In genomic region chr12:27221625-27222387, GRCh38 we compare ENCODE assay signal across 8 cellular contexts. TPM values are rescaled to one million over a fixed set of nuclear protein-coding genes. Genes with fewer than 3 reads are reported as not detected.
DNase-seq lines count a peak whose midpoint lies in the region; ATAC-seq and TF ChIP-seq lines count a peak whose summit lies in the region.
"Had no signal": no experiment of that assay in that cellular context is flagged by ENCODE, and none has a peak within 500 bp of the region (broad histone marks: within the 10 kb centered on the region; RNA-seq: fewer than 3 reads in every experiment).

No MANE protein-coding gene starts in this region.

- intact Hi-C loops in activated T-helper 1 cell treated with anti-CD3 and anti-CD28 coated beads, Interleukin-12 subunit alpha, Interleukin-12 subunit beta, Interleukin-2, Interleukin-4 antibody, amounts not matched to agents 30 ng/mL and 10 ng/mL and 1 ng/mL, durations not matched to agents 14 hours and 24 hours and 36 hours (cut with micrococcal nuclease), result loop anchor here (2.0 to 5.0 kb wide), 2 partner anchors 17 to 45 kb away; no protein-coding TSS in a partner anchor

- H3K36me3 Mint-ChIP-seq in stimulated activated memory B cell treated with anti-CD40 and anti-IgM and Interleukin-4, amounts not matched to agents 10 μg/mL and 1 μg/mL and 100 μg/mL, for 72 hours, result no peaks in the 10 kb centered on the region
- peaks cover 2% of the 10 kb centered on the region for H3K36me3 Mint-ChIP-seq in activated T-helper 1 cell treated with anti-CD3 and anti-CD28 coated beads, Interleukin-12 subunit alpha, Interleukin-12 subunit beta, Interleukin-2, Interleukin-4 antibody, amounts not matched to agents 30 ng/mL and 10 ng/mL and 1 ng/mL, durations not matched to agents 14 hours and 24 hours and 36 hours (ENCODE audit: low read depth)
- no peaks in the 10 kb centered on the region for H3K36me3 Mint-ChIP-seq in activated CD8-positive, alpha-beta memory T cell treated with anti-CD3 and anti-CD28 coated beads, Interleukin-2, amount 10 ng/mL, durations not matched to agents 7 days and 5 days

- no peak for TF ChIP-seq CTCF in omental fat pad (IDR thresholded peaks at IDR 0.05)

- H3K4me1 Mint-ChIP-seq in stimulated activated memory B cell treated with anti-CD40 and anti-IgM and Interleukin-4, amounts not matched to agents 10 μg/mL and 1 μg/mL and 100 μg/mL, for 72 hours, result peaks cover 46% of the 10 kb centered on the region
- H3K4me1 Mint-ChIP-seq in activated T-helper 1 cell treated with anti-CD3 and anti-CD28 coated beads, Interleukin-12 subunit alpha, Interleukin-12 subunit beta, Interleukin-2, Interleukin-4 antibody, amounts not matched to agents 30 ng/mL and 10 ng/mL and 1 ng/mL, durations not matched to agents 14 hours and 24 hours and 36 hours (ENCODE audit: low read depth), result peaks cover 20% of the 10 kb centered on the region
- H3K4me1 Mint-ChIP-seq in activated CD8-positive, alpha-beta memory T cell treated with anti-CD3 and anti-CD28 coated beads, Interleukin-2, amount 10 ng/mL, durations not matched to agents 7 days and 5 days, result peaks cover 16% of the 10 kb centered on the region

- no peak for DNase-seq in omental fat pad (ENCODE audit: low spot score)
- no peak for DNase-seq in activated T-helper 1 cell treated with anti-CD3 and anti-CD28 coated beads, Interleukin-12 subunit alpha, Interleukin-12 subunit beta, Interleukin-2, Interleukin-4 antibody, amounts not matched to agents 30 ng/mL and 10 ng/mL and 1 ng/mL, durations not matched to agents 14 hours and 24 hours and 36 hours (ENCODE audit: low spot score)
- no peak for DNase-seq in activated CD8-positive, alpha-beta memory T cell treated with anti-CD3 and anti-CD28 coated beads, Interleukin-2, amount 10 ng/mL, durations not matched to agents 7 days and 5 days
- DNase-seq: NCI-H187 had no signal

- no peaks in the 10 kb centered on the region for H3K27me3 Mint-ChIP-seq in stimulated activated memory B cell treated with anti-CD40 and anti-IgM and Interleukin-4, amounts not matched to agents 10 μg/mL and 1 μg/mL and 100 μg/mL, for 72 hours
- peaks cover 4% of the 10 kb centered on the region for H3K27me3 Mint-ChIP-seq in activated T-helper 1 cell treated with anti-CD3 and anti-CD28 coated beads, Interleukin-12 subunit alpha, Interleukin-12 subunit beta, Interleukin-2, Interleukin-4 antibody, amounts not matched to agents 30 ng/mL and 10 ng/mL and 1 ng/mL, durations not matched to agents 14 hours and 24 hours and 36 hours (ENCODE audit: insufficient read depth)
- H3K27me3 Mint-ChIP-seq in activated CD8-positive, alpha-beta memory T cell treated with anti-CD3 and anti-CD28 coated beads, Interleukin-2, amount 10 ng/mL, durations not matched to agents 7 days and 5 days, result peaks cover 4% of the 10 kb centered on the region

- CTCF ChIA-PET in activated CD8-positive, alpha-beta memory T cell treated with anti-CD3 and anti-CD28 coated beads, Interleukin-2, amount 10 ng/mL, durations not matched to agents 7 days and 5 days (lab: Charles Lee), result interaction anchor here (0.7 to 1.6 kb wide), 3 partner anchors 9 to 494 kb away, joined by 3 to 4 read pairs (median 3); no protein-coding TSS in a partner anchor

- no peaks in the 10 kb centered on the region for H3K9me3 Mint-ChIP-seq in stimulated activated memory B cell treated with anti-CD40 and anti-IgM and Interleukin-4, amounts not matched to agents 10 μg/mL and 1 μg/mL and 100 μg/mL, for 72 hours
- peaks cover 4% of the 10 kb centered on the region for H3K9me3 Mint-ChIP-seq in activated T-helper 1 cell treated with anti-CD3 and anti-CD28 coated beads, Interleukin-12 subunit alpha, Interleukin-12 subunit beta, Interleukin-2, Interleukin-4 antibody, amounts not matched to agents 30 ng/mL and 10 ng/mL and 1 ng/mL, durations not matched to agents 14 hours and 24 hours and 36 hours
- H3K9me3 Mint-ChIP-seq in activated CD8-positive, alpha-beta memory T cell treated with anti-CD3 and anti-CD28 coated beads, Interleukin-2, amount 10 ng/mL, durations not matched to agents 7 days and 5 days (ENCODE audit: low read depth), result no peaks in the 10 kb centered on the region

- H3K4me3 Mint-ChIP-seq in stimulated activated memory B cell treated with anti-CD40 and anti-IgM and Interleukin-4, amounts not matched to agents 10 μg/mL and 1 μg/mL and 100 μg/mL, for 72 hours, result peak overlapping the region; percentile 73
- H3K4me3 Mint-ChIP-seq in activated T-helper 1 cell treated with anti-CD3 and anti-CD28 coated beads, Interleukin-12 subunit alpha, Interleukin-12 subunit beta, Interleukin-2, Interleukin-4 antibody, amounts not matched to agents 30 ng/mL and 10 ng/mL and 1 ng/mL, durations not matched to agents 14 hours and 24 hours and 36 hours, result no peak overlapping the region
- H3K4me3 Mint-ChIP-seq in activated CD8-positive, alpha-beta memory T cell treated with anti-CD3 and anti-CD28 coated beads, Interleukin-2, amount 10 ng/mL, durations not matched to agents 7 days and 5 days, result no peak overlapping the region

- ATAC-seq in GM18909 (IDR thresholded peaks at IDR 0.05; ENCODE audit: poor library complexity, unreplicated experiment) (peak; percentile 80), HG02610 (IDR thresholded peaks at IDR 0.05; ENCODE audit: unreplicated experiment) (peak; percentile 78), HG03565 (IDR thresholded peaks at IDR 0.05; ENCODE audit: unreplicated experiment) (peak; percentile 62), omental fat pad (ENCODE audit: low FRiP score) (no peak)
- peak; percentile 85 for ATAC-seq in stimulated activated memory B cell treated with anti-CD40 and anti-IgM and Interleukin-4, amounts not matched to agents 10 μg/mL and 1 μg/mL and 100 μg/mL, for 72 hours
- ATAC-seq in activated CD8-positive, alpha-beta memory T cell treated with anti-CD3 and anti-CD28 coated beads, Interleukin-2, amount 10 ng/mL, durations not matched to agents 7 days and 5 days, result no peak

- H3K27ac Mint-ChIP-seq in stimulated activated memory B cell treated with anti-CD40 and anti-IgM and Interleukin-4, amounts not matched to agents 10 μg/mL and 1 μg/mL and 100 μg/mL, for 72 hours, result peak overlapping the region; percentile 91
- no peak overlapping the region for H3K27ac Mint-ChIP-seq in activated T-helper 1 cell treated with anti-CD3 and anti-CD28 coated beads, Interleukin-12 subunit alpha, Interleukin-12 subunit beta, Interleukin-2, Interleukin-4 antibody, amounts not matched to agents 30 ng/mL and 10 ng/mL and 1 ng/mL, durations not matched to agents 14 hours and 24 hours and 36 hours
- H3K27ac Mint-ChIP-seq in activated CD8-positive, alpha-beta memory T cell treated with anti-CD3 and anti-CD28 coated beads, Interleukin-2, amount 10 ng/mL, durations not matched to agents 7 days and 5 days, result no peak overlapping the region

RNA-seq across cellular contexts. Expression of gene STK38L, which starts 22.3 kb away (rescaled TPM):
- total RNA-seq in omental fat pad, result 10 to 100 TPM; 28.1 to 66.4 (median 46.5) TPM
- total RNA-seq in activated T-helper 1 cell treated with anti-CD3 and anti-CD28 coated beads, Interleukin-12 subunit alpha, Interleukin-12 subunit beta, Interleukin-2, Interleukin-4 antibody, amounts not matched to agents 30 ng/mL and 10 ng/mL and 1 ng/mL, durations not matched to agents 14 hours and 24 hours and 36 hours, result 20.5 and 23.3 TPM in 2 replicates
- 10 to 100 TPM; 18.7 to 29.4 TPM for total RNA-seq in activated CD8-positive, alpha-beta memory T cell treated with anti-CD3 and anti-CD28 coated beads, Interleukin-2, amount 10 ng/mL, durations not matched to agents 7 days and 5 days

Comparison
In these comparisons a context has a peak if more than half of its experiments do, and no peak if none do; other contexts are left out.
1. ATAC-seq: peak in GM18909 (single experiment), HG02610 (single experiment), HG03565 (single experiment) and stimulated activated memory B cell treated with anti-CD40 and anti-IgM and Interleukin-4, amounts not matched to agents 10 μg/mL and 1 μg/mL and 100 μg/mL, for 72 hours (single experiment); none in omental fat pad (single experiment) and activated CD8-positive, alpha-beta memory T cell treated with anti-CD3 and anti-CD28 coated beads, Interleukin-2, amount 10 ng/mL, durations not matched to agents 7 days and 5 days (single experiment).